In the genomic region with DNA sequence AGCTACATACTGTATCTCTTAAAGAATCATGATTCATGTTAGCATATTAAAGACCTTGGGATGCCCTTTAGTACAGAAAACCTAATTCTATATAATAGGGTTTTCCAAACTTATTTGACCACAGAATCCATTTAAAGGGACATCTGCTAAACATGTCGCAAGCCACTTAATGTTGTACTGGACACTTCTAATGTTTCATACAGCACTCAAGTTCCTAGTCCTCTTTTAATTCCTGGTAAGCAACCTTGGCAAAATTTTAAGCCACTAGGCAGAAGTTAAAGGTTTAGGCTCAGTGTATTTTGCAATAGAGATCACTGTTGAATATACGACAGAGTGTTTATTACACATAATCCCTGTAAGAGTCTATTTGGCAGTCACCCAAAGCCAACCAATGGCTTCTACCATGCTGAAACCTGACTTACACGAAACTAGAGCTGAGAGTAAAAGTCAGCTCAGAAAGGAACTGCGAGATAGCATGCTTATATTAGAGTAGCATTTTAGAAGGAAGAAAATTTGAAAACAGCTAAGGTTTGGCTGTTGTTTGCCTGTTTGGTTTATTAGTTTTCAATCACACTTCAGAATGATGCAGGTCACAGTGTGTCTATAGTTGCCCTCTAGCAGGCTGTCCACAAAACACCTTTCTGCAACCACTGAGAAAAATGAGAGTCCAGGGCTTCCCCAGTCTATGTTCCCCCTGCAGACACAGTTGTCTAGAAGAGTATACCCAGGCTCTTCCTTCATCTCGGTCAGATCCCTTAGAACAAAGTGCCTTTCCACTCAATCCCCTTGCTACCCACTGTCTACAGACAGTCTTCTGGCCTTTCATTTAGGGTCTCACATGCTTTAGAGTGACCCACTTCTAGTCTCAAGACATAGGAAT, we compare ENCODE assay signal across 13 cellular contexts.
DNase-seq lines count a peak whose midpoint lies in the region; ATAC-seq and TF ChIP-seq lines count a peak whose summit lies in the region.
"Had no signal": no experiment of that assay in that cellular context is flagged by ENCODE, and none has a peak within 500 bp of the region (broad histone marks: within the 10 kb centered on the region; RNA-seq: fewer than 3 reads in every experiment).

No MANE protein-coding gene starts in this region.

- intact Hi-C loops in IMR-90 (cut with micrococcal nuclease) = loop anchor here (2.0 to 5.0 kb wide), 5 partner anchors 25 to 438 kb away; no protein-coding TSS in a partner anchor

- TF ChIP-seq POLR2A in IMR-90 (IDR thresholded peaks at IDR 0.05; ENCODE audit: low read depth, low read length) = no peak

- peak overlapping the region; percentile 87 for H3K56ac ChIP-seq in IMR-90 (ENCODE audit: extremely low read depth, insufficient read depth, low read length)

- H3K4me3 Mint-ChIP-seq in CD4-positive, CD25-positive, alpha-beta regulatory T cell = peak overlapping the region in 2 of 4 donors; percentile 50 to 73
- no peak overlapping the region for H3K4me3 Mint-ChIP-seq in activated naive CD8-positive, alpha-beta T cell treated with anti-CD3 and anti-CD28 coated beads, Interleukin-2, amount 50 U/mL, for 24 hours
- H3K4me3 Mint-ChIP-seq: stimulated activated naive CD8-positive, alpha-beta T cell treated with anti-CD3 and anti-CD28 coated beads, Interleukin-15, Interleukin-2, amounts not matched to agents 100 ng/mL and 50 ng/mL, for 24 hours had no signal

- H3K27me3 ChIP-seq in CD4-positive, CD25-positive, alpha-beta regulatory T cell (ENCODE audit: control insufficient read depth, insufficient read depth, low read length) = no peaks in the 10 kb centered on the region
- H3K27me3 ChIP-seq in IMR-90 (ENCODE audit: control insufficient read depth, insufficient read depth, low read length) (no peaks in the 10 kb centered on the region), foreskin keratinocyte (no peaks in the 10 kb centered on the region)

- DNase-seq in CD4-positive, CD25-positive, alpha-beta regulatory T cell = no peak
- DNase-seq in IMR-90 (peak; percentile 94), RPMI8226 (peak; percentile 79), foreskin keratinocyte (peak in 1 of 2 donors; percentile 69), NCI-H146 (lab: John Stamatoyannopoulos, UW) (no peak)
- no peak for DNase-seq in activated naive CD8-positive, alpha-beta T cell treated with anti-CD3 and anti-CD28 coated beads, Interleukin-2, amount 50 U/mL, for 24 hours
- DNase-seq: activated gamma-delta T cell treated with Interleukin-2 at 50 U/mL for 16 hours, hippocampal formation, retina, SW 1271 had no signal

- peak overlapping the region; percentile 95 for H4K5ac ChIP-seq in IMR-90 (ENCODE audit: low read depth, low read length)

- no peak for ATAC-seq in CD4-positive, CD25-positive, alpha-beta regulatory T cell (ENCODE audit: low read depth in 2 of 2)
- ATAC-seq in IMR-90 (ENCODE audit: low read depth) (peak; percentile 75), foreskin keratinocyte (peak; percentile 41), GM21723 (IDR thresholded peaks at IDR 0.05; ENCODE audit: unreplicated experiment) (no peak), GM21717 (IDR thresholded peaks at IDR 0.05; ENCODE audit: unreplicated experiment) (no peak)
- no peak for ATAC-seq in activated naive CD8-positive, alpha-beta T cell treated with anti-CD3 and anti-CD28 coated beads, Interleukin-2, amount 50 U/mL, for 24 hours

- no peaks in the 10 kb centered on the region for H3K36me3 ChIP-seq in CD4-positive, CD25-positive, alpha-beta regulatory T cell (ENCODE audit: control insufficient read depth, insufficient read depth, low read length)
- H3K36me3 ChIP-seq in IMR-90 (ENCODE audit: control insufficient read depth, insufficient read depth, low read length) = no peaks in the 10 kb centered on the region

- H3K27ac ChIP-seq in CD4-positive, CD25-positive, alpha-beta regulatory T cell (ENCODE audit: insufficient read depth, low read length, poor library complexity, severe bottlenecking) = no peak overlapping the region
- H3K27ac ChIP-seq in IMR-90 (ENCODE audit: insufficient read depth, low read length) (peak overlapping the region; percentile 79), foreskin keratinocyte (no peak overlapping the region)

- peak overlapping the region; percentile 63; the same call in 2 of the 3 replicates for H2BK15ac ChIP-seq in IMR-90 (ENCODE audit: low read depth, low read length)

- H3K4me1 ChIP-seq in CD4-positive, CD25-positive, alpha-beta regulatory T cell (ENCODE audit: control insufficient read depth, insufficient read depth, low read length, poor library complexity, severe bottlenecking) = peaks cover 4% of the 10 kb centered on the region
- H3K4me1 ChIP-seq in IMR-90 (ENCODE audit: control insufficient read depth, insufficient read depth, low read length) = peaks cover 26% of the 10 kb centered on the region
- H3K4me1 ChIP-seq in foreskin keratinocyte = peaks cover 6% of the 10 kb centered on the region

- peak overlapping the region; percentile 96 for H3K4ac ChIP-seq in IMR-90 (ENCODE audit: low read depth, low read length)

- H4K91ac ChIP-seq in IMR-90 (ENCODE audit: insufficient read depth, low read depth, low read length) = peak overlapping the region; percentile 96

- H3K9me1 ChIP-seq in IMR-90 (ENCODE audit: insufficient read depth, low read length) = peaks cover 14% of the 10 kb centered on the region; the same call in 1 of the 2 replicates

- peak overlapping the region in 1 of 3 donors; percentile 76 for H3K27ac Mint-ChIP-seq in CD4-positive, CD25-positive, alpha-beta regulatory T cell
- no peak overlapping the region for H3K27ac Mint-ChIP-seq in activated naive CD8-positive, alpha-beta T cell treated with anti-CD3 and anti-CD28 coated beads, Interleukin-2, amount 50 U/mL, for 24 hours
- H3K27ac Mint-ChIP-seq: stimulated activated naive CD8-positive, alpha-beta T cell treated with anti-CD3 and anti-CD28 coated beads, Interleukin-15, Interleukin-2, amounts not matched to agents 100 ng/mL and 50 ng/mL, for 24 hours had no signal

- peak overlapping the region; percentile 97 for H3K23ac ChIP-seq in IMR-90 (ENCODE audit: low read depth, low read length)

- H2BK20ac ChIP-seq in IMR-90 (ENCODE audit: low read depth, low read length) = peak overlapping the region; percentile 92

- H3K9ac ChIP-seq in IMR-90 (ENCODE audit: low read depth, low read length) = peak overlapping the region; percentile 78

- POLR2A ChIA-PET in IMR-90 (lab: Charles Lee; ENCODE audit: unreplicated experiment) = interaction anchor here (0.6 kb wide), 1 partner anchor 24 kb away, joined by 3 read pairs; no protein-coding TSS in a partner anchor

- no TSS peak for BruUV-seq in IMR-90 (replicated peaks; lab: Mats Ljungman, UMichigan)

- H2BK120ac ChIP-seq in IMR-90 (ENCODE audit: low read depth, low read length) = peak overlapping the region; percentile 97

- H3K4me2 ChIP-seq in IMR-90 (ENCODE audit: low read depth, low read length) = peak overlapping the region; percentile 76

- CTCF ChIA-PET in IMR-90 (lab: Yijun Ruan, JAX) = interaction anchor here (0.5 to 2.6 kb wide), 2 partner anchors 36 to 43 kb away, joined by 3 to 20 read pairs; no protein-coding TSS in a partner anchor

- H4K20me1 ChIP-seq in IMR-90 (ENCODE audit: insufficient read depth, low read length) = no peaks in the 10 kb centered on the region

- H3K27me3 Mint-ChIP-seq in CD4-positive, CD25-positive, alpha-beta regulatory T cell = peaks cover 6% of the 10 kb centered on the region
- H3K27me3 Mint-ChIP-seq in activated naive CD8-positive, alpha-beta T cell treated with anti-CD3 and anti-CD28 coated beads, Interleukin-2, amount 50 U/mL, for 24 hours = no peaks in the 10 kb centered on the region
- H3K27me3 Mint-ChIP-seq: stimulated activated naive CD8-positive, alpha-beta T cell treated with anti-CD3 and anti-CD28 coated beads, Interleukin-15, Interleukin-2, amounts not matched to agents 100 ng/mL and 50 ng/mL, for 24 hours had no signal

- H3K14ac ChIP-seq in IMR-90 (replicated peaks; ENCODE audit: low read depth, low read length) = peak overlapping the region; percentile 98

- no peak overlapping the region for H2AFZ ChIP-seq in IMR-90 (replicated peaks; ENCODE audit: low read length, poor library complexity)

- peak overlapping the region; percentile 52 for H3K4me3 ChIP-seq in CD4-positive, CD25-positive, alpha-beta regulatory T cell (ENCODE audit: low read depth, low read length)
- peak overlapping the region; percentile 47 for H3K4me3 ChIP-seq in IMR-90 (ENCODE audit: insufficient read depth, low read depth, low read length)

- no peaks in the 10 kb centered on the region for H3K4me1 Mint-ChIP-seq in CD4-positive, CD25-positive, alpha-beta regulatory T cell
- H3K4me1 Mint-ChIP-seq in activated naive CD8-positive, alpha-beta T cell treated with anti-CD3 and anti-CD28 coated beads, Interleukin-2, amount 50 U/mL, for 24 hours = peaks cover 10% of the 10 kb centered on the region

- peaks cover 7 to 42% of the 10 kb centered on the region in 2 experiments for H3K79me1 ChIP-seq in IMR-90 (ENCODE audit: low read depth in 1 of 2, low read length in 2 of 2)

- no peaks in the 10 kb centered on the region for H3K9me3 Mint-ChIP-seq in CD4-positive, CD25-positive, alpha-beta regulatory T cell
- H3K9me3 Mint-ChIP-seq in activated naive CD8-positive, alpha-beta T cell treated with anti-CD3 and anti-CD28 coated beads, Interleukin-2, amount 50 U/mL, for 24 hours = no peaks in the 10 kb centered on the region
- H3K9me3 Mint-ChIP-seq: stimulated activated naive CD8-positive, alpha-beta T cell treated with anti-CD3 and anti-CD28 coated beads, Interleukin-15, Interleukin-2, amounts not matched to agents 100 ng/mL and 50 ng/mL, for 24 hours had no signal

- peak overlapping the region; percentile 96 for H3K18ac ChIP-seq in IMR-90 (ENCODE audit: low read depth, low read length)

- no peaks in the 10 kb centered on the region for H3K36me3 Mint-ChIP-seq in CD4-positive, CD25-positive, alpha-beta regulatory T cell
- H3K36me3 Mint-ChIP-seq in activated naive CD8-positive, alpha-beta T cell treated with anti-CD3 and anti-CD28 coated beads, Interleukin-2, amount 50 U/mL, for 24 hours (ENCODE audit: low read depth) = no peaks in the 10 kb centered on the region

- WGBS in IMR-90 (ENCODE audit: extremely low coverage in 2 of 2, insufficient read length in 1 of 2), 2 experiments = 67% methylated on average over 1 of the region's 5 CpGs; no CpG with 5 or more reads in 1 of the 2 experiments

- H2BK5ac ChIP-seq in IMR-90 (ENCODE audit: low read depth, low read length, poor library complexity, severe bottlenecking) = peak overlapping the region; percentile 95

- TF ChIP-seq CTCF in IMR-90 (conservative IDR thresholded peaks at IDR 0.05; ENCODE audit: low read depth, low read length) = no peak
- TF ChIP-seq CTCF in foreskin keratinocyte (conservative IDR thresholded peaks at IDR 0.05) = no peak

- H4K8ac ChIP-seq in IMR-90 (ENCODE audit: low read depth in 2 of 2, low read length in 2 of 2) = peak overlapping the region; percentile 50 to 86

- no peak for TF ChIP-seq RAD21 in IMR-90 (IDR thresholded peaks at IDR 0.05; ENCODE audit: low read length)

- H2AK9ac ChIP-seq in IMR-90 (replicated peaks; ENCODE audit: low read depth, low read length, poor library complexity) = peak overlapping the region; percentile 6

- no peaks in the 10 kb centered on the region for H3K9me3 ChIP-seq in CD4-positive, CD25-positive, alpha-beta regulatory T cell (ENCODE audit: control insufficient read depth in 2 of 2, low read length in 2 of 2)
- H3K9me3 ChIP-seq in IMR-90 (ENCODE audit: control insufficient read depth, insufficient read depth, low read length) = no peaks in the 10 kb centered on the region

- dilution Hi-C loops in IMR-90 (cut with HindIII; ENCODE audit: low sequenced_read_pairs, unreplicated experiment) = no loop called here

- in situ Hi-C loops in IMR-90 (cut with MboI; ENCODE audit: low sequenced_read_pairs) = loop anchor here (5.0 kb wide), 1 partner anchor 37 kb away; no protein-coding TSS in a partner anchor

- peak overlapping the region; percentile 92 for H2AK5ac ChIP-seq in IMR-90 (ENCODE audit: low read depth, low read length)

Comparison
In these comparisons a context has a peak if more than half of its experiments do, and no peak if none do; other contexts are left out.
1. ATAC-seq: peak in IMR-90 (single experiment) and foreskin keratinocyte (single experiment); none in CD4-positive, CD25-positive, alpha-beta regulatory T cell (0 of 2), GM21723 (single experiment), GM21717 (single experiment) and activated naive CD8-positive, alpha-beta T cell treated with anti-CD3 and anti-CD28 coated beads, Interleukin-2, amount 50 U/mL, for 24 hours (single experiment).
2. DNase-seq: peak in IMR-90 (single experiment) and RPMI8226 (single experiment); none in CD4-positive, CD25-positive, alpha-beta regulatory T cell (0 of 3), NCI-H146 (single experiment) and activated naive CD8-positive, alpha-beta T cell treated with anti-CD3 and anti-CD28 coated beads, Interleukin-2, amount 50 U/mL, for 24 hours (single experiment).